In genomic region chr3:155744091-155744625, GRCh38 we compare ENCODE assay signal across 8 cellular contexts. TPM values are rescaled to one million over a fixed set of nuclear protein-coding genes. Genes with fewer than 3 reads are reported as not detected.
A peak's percentile ranks its signal among the peaks of the same experiment; 100 is the strongest.
DNase-seq lines count a peak whose midpoint lies in the region; ATAC-seq and TF ChIP-seq lines count a peak whose summit lies in the region.

No MANE protein-coding gene starts in this region.

- H3K9me3 ChIP-seq in A673 (ENCODE audit: low read depth, low read length, poor library complexity, severe bottlenecking) (no peaks in the 10 kb centered on the region), fibroblast of lung (ENCODE audit: control insufficient read depth, insufficient read depth, low read depth, low read length) (no peaks in the 10 kb centered on the region), upper lobe of left lung (no peaks in the 10 kb centered on the region)

- CTCF ChIA-PET in A673 (lab: Charles Lee), result interaction anchor here (0.6 kb wide), 1 partner anchor 455 kb away, joined by 9 read pairs; no protein-coding TSS in a partner anchor

- TF ChIP-seq CTCF in A673 (conservative IDR thresholded peaks at IDR 0.05; ENCODE audit: low read depth, low read length), result no peak
- TF ChIP-seq CTCF in fibroblast of lung (conservative IDR thresholded peaks at IDR 0.05 in 1 of 2, IDR thresholded peaks at IDR 0.05 in 1 of 2; ENCODE audit: low read depth in 1 of 2, low read length in 2 of 2), result peak in 1 of 2 donors; percentile 4
- no peak for TF ChIP-seq CTCF in nephron progenitor cell (IDR thresholded peaks at IDR 0.05)
- no peak for TF ChIP-seq CTCF in upper lobe of left lung (IDR thresholded peaks at IDR 0.05)

- intact Hi-C loops in A673 (cut with micrococcal nuclease; ENCODE audit: unreplicated experiment), result loop anchor here (2.0 kb wide), 1 partner anchor 63 kb away; the partner anchor contains the start of gene C3orf33

- POLR2A ChIA-PET in A673 (lab: Charles Lee; ENCODE audit: low non-redundant PET), result no interaction called here

- peak overlapping the region; percentile 98 for H3K4me2 ChIP-seq in fibroblast of lung (ENCODE audit: extremely low read depth, insufficient read depth, low read length)

- no peaks in the 10 kb centered on the region for H4K20me1 ChIP-seq in fibroblast of lung (ENCODE audit: control insufficient read depth, extremely low read depth, insufficient read depth, low read length)

- H3K4me1 Mint-ChIP-seq in nephron progenitor cell, result peaks cover 93% of the 10 kb centered on the region

- no TSS peak for BruUV-seq in A673 (replicated peaks; lab: Mats Ljungman, UMichigan)

- whole genome bisulfite sequencing in upper lobe of left lung, 2 donors, result 0 to 1% methylated on average over 31 to 46 of the region's 46 CpGs

- H3K36me3 Mint-ChIP-seq in nephron progenitor cell (ENCODE audit: low read depth), result no peaks in the 10 kb centered on the region

- H3K4me1 ChIP-seq in A673 (ENCODE audit: insufficient read depth, low read length, poor library complexity, severe bottlenecking), result peaks cover 16% of the 10 kb centered on the region
- peaks cover 2% of the 10 kb centered on the region for H3K4me1 ChIP-seq in fibroblast of lung (ENCODE audit: control insufficient read depth, extremely low read depth, insufficient read depth, low read length)
- H3K4me1 ChIP-seq in upper lobe of left lung, result peaks cover 16 to 23% (median 21%) of the 10 kb centered on the region in 4 donors

- H3K4me3 Mint-ChIP-seq in nephron progenitor cell, result peak overlapping the region; percentile 99

- H3K4me3 ChIP-seq in A673 (ENCODE audit: low read depth, low read length, poor library complexity, severe bottlenecking) (peak overlapping the region; percentile 72), fibroblast of lung (replicated peaks in 1 of 4; ENCODE audit: control extremely low read depth in 1 of 4, insufficient read depth in 1 of 4, low read depth in 3 of 4, low read length in 4 of 4) (peak overlapping the region; percentile 67 to 85 (median 75)), upper lobe of left lung (peak overlapping the region; percentile 45 to 67 (median 57))

- no peaks in the 10 kb centered on the region for H3K79me2 ChIP-seq in fibroblast of lung (ENCODE audit: control insufficient read depth, insufficient read depth, low read length)

- no peak overlapping the region for H3K9ac ChIP-seq in fibroblast of lung (ENCODE audit: insufficient read depth, low read length)

- DNase-seq in A673 (ENCODE audit: low spot score) (peak; percentile 85), NCI-H526 treated with DMSO at 0.1 percent for 48 hours (lab: John Stamatoyannopoulos, UW) (peak; percentile 62), fibroblast of lung (ENCODE audit: low read depth in 2 of 2) (no peak), nephron progenitor cell (peak; percentile 94), upper lobe of left lung (peak; percentile 79 to 94)
- DNase-seq in activated T-cell treated with anti-CD3 and anti-CD28 coated beads, Interleukin-2, amount 50 U/mL, for 1 hour, result peak; percentile 45

- peak in 1 of 4 donors; percentile 42 for TF ChIP-seq POLR2A in upper lobe of left lung (IDR thresholded peaks at IDR 0.05)

- peak overlapping the region; percentile 99 for H3K27ac Mint-ChIP-seq in nephron progenitor cell

- peak overlapping the region; percentile 93 for H2AFZ ChIP-seq in fibroblast of lung (ENCODE audit: low read length)

- no peaks in the 10 kb centered on the region for H3K36me3 ChIP-seq in A673 (ENCODE audit: insufficient read depth, low read length, poor library complexity, severe bottlenecking)
- no peaks in the 10 kb centered on the region for H3K36me3 ChIP-seq in fibroblast of lung (ENCODE audit: control insufficient read depth, insufficient read depth, low read length)
- no peaks in the 10 kb centered on the region for H3K36me3 ChIP-seq in upper lobe of left lung

- H3K27ac ChIP-seq in A673 (ENCODE audit: low read depth, low read length, poor library complexity, severe bottlenecking) (peak overlapping the region; percentile 39), fibroblast of lung (ENCODE audit: insufficient read depth, low read length) (no peak overlapping the region), upper lobe of left lung (peak overlapping the region; percentile 54 to 80 (median 68))

- no peaks in the 10 kb centered on the region for H3K9me3 Mint-ChIP-seq in nephron progenitor cell

- no peak for TF ChIP-seq EP300 in upper lobe of left lung (IDR thresholded peaks at IDR 0.05)

- H3K27me3 ChIP-seq in A673 (replicated peaks; ENCODE audit: insufficient read depth, low read depth, low read length, poor library complexity) (no peaks in the 10 kb centered on the region), fibroblast of lung (ENCODE audit: control insufficient read depth, insufficient read depth, low read length) (no peaks in the 10 kb centered on the region), upper lobe of left lung (peaks cover 0 to 9% (median 4%) of the 10 kb centered on the region in 4 donors)

- H3K27me3 Mint-ChIP-seq in nephron progenitor cell (ENCODE audit: low read depth, poor library complexity), result no peaks in the 10 kb centered on the region

- ATAC-seq in GM18909 (IDR thresholded peaks at IDR 0.05; ENCODE audit: poor library complexity, unreplicated experiment), result peak; percentile 50
- ATAC-seq in HG03342 (IDR thresholded peaks at IDR 0.05; ENCODE audit: unreplicated experiment), result peak; percentile 37
- ATAC-seq in upper lobe of left lung (ENCODE audit: low FRiP score in 2 of 2), result peak; percentile 78 to 83

RNA-seq across cellular contexts. Expression of gene PLCH1, which starts 0.7 kb away (rescaled TPM):
- total RNA-seq in A673 (2021) (3.1 TPM in 2 replicates), fibroblast of lung (under 0.01 TPM in 2 replicates), upper lobe of left lung (10 to 100 TPM in 4 of 6 donors, 1 to 10 TPM in 2; 7.7 to 26.3 (median 13.6) TPM)
- polyA plus RNA-seq in fibroblast of lung, result 0.03 and 0.05 TPM in 2 replicates
- 0.01 and 0.02 TPM in 2 replicates for polyA plus RNA-seq in fibroblast of lung (2012)
- polyA minus RNA-seq in fibroblast of lung (ENCODE audit: low replicate concordance), result not detected in 2 replicates

Comparison
In these comparisons a context has a peak if more than half of its experiments do, and no peak if none do; other contexts are left out.
1. DNase-seq: peak in A673 (single experiment), NCI-H526 treated with DMSO at 0.1 percent for 48 hours (single experiment), activated T-cell treated with anti-CD3 and anti-CD28 coated beads, Interleukin-2, amount 50 U/mL, for 1 hour (single experiment), nephron progenitor cell (single experiment) and upper lobe of left lung (2 of 2); none in fibroblast of lung (0 of 2).
2. Peak in every context shown above with its lines, with median percentiles within 50 percentile points of each other: H3K4me3 ChIP-seq and ATAC-seq.